ENCODE assay signal across 16 cellular contexts in the genomic region with DNA sequence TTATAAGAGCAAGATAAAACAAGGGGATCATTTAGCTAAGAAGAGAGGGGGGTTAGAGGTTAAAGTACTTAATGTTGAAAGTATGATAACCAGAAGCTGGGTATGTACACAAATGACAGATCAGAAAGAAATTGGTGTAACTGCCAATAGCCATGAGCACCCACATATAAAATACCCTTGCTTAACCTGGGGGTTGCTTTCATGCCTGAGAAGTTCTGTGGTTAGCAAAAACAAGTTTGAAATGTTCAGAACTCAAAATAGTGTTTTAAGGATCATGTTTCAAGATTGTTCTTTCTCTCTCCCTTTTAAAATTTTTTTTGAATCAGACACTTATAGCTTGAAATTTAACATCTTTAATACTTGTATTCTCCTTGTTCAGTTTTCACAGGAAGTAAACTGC.
A peak's percentile ranks its signal among the peaks of the same experiment; 100 is the strongest.
DNase-seq lines count a peak whose midpoint lies in the region; ATAC-seq, FAIRE-seq and TF ChIP-seq lines count a peak whose summit lies in the region.
"Had no signal": no experiment of that assay in that cellular context is flagged by ENCODE, and none has a peak within 500 bp of the region (broad histone marks: within the 10 kb centered on the region; RNA-seq: fewer than 3 reads in every experiment).

No MANE protein-coding gene starts in this region.

- DNase-seq in AG10803 (ENCODE audit: low read depth) (peak; percentile 34), GM12891 (ENCODE audit: insufficient read length, low spot score) (no peak), adipocyte (ENCODE audit: low read depth) (peak; percentile 62), glomerular visceral epithelial cell (ENCODE audit: extremely low spot score) (peak; percentile 17), sciatic nerve (ENCODE audit: low spot score) (no peak), NCI-H774 (lab: John Stamatoyannopoulos, UW) (no peak), MM.1S (no peak)
- no peak for DNase-seq in activated naive CD4-positive, alpha-beta T cell treated with Interleukin-2 at 50 U/mL for 16 hours
- DNase-seq: COR-L47, DMS153, IMR-90, Kasumi-1, NCI-H2029 treated with DMSO at 0.1 percent for 48 hours, NCI-H524, OCI-M1 had no signal

- H3K4me1 ChIP-seq in adipocyte (ENCODE audit: control insufficient read depth, insufficient read depth, low read length), result peaks cover 53% of the 10 kb centered on the region
- no peaks in the 10 kb centered on the region for H3K4me1 ChIP-seq in MM.1S (ENCODE audit: low read length)

- no peak for TF ChIP-seq CTCF in AG10803 (conservative IDR thresholded peaks at IDR 0.05; ENCODE audit: low read length)
- no peak for TF ChIP-seq CTCF in MM.1S (IDR thresholded peaks at IDR 0.05; ENCODE audit: low read length)

- no peak overlapping the region for H3K4me2 ChIP-seq in MM.1S (ENCODE audit: low read depth, low read length)

- H3K79me2 ChIP-seq in MM.1S (ENCODE audit: low read length), result no peaks in the 10 kb centered on the region

- intact Hi-C loops in sciatic nerve (cut with DNase I), result no loop called here

- no peak overlapping the region for H2AFZ ChIP-seq in MM.1S (ENCODE audit: low read length)

- TF ChIP-seq POLR2A in GM12891 (IDR thresholded peaks at IDR 0.05; ENCODE audit: low read depth, low read length), result no peak

- no peaks in the 10 kb centered on the region for H3K36me3 ChIP-seq in adipocyte (ENCODE audit: control insufficient read depth, insufficient read depth, low read length, severe bottlenecking)
- no peaks in the 10 kb centered on the region for H3K36me3 ChIP-seq in MM.1S (replicated peaks; ENCODE audit: insufficient read depth, low read length)
- H3K36me3 ChIP-seq: HAP-1 had no signal

- H3K27me3 ChIP-seq in adipocyte (replicated peaks; ENCODE audit: control insufficient read depth, insufficient read depth, low read length), result no peaks in the 10 kb centered on the region
- H3K27me3 ChIP-seq in MM.1S (replicated peaks; ENCODE audit: insufficient read depth, low read length), result no peaks in the 10 kb centered on the region

- FAIRE-seq in GM12891 (lab: Jason Lieb, UNC), result peak; percentile 45

- H4K20me1 ChIP-seq in MM.1S (ENCODE audit: insufficient read depth, low read length), result no peaks in the 10 kb centered on the region

- H3F3A ChIP-seq in MM.1S (ENCODE audit: insufficient read depth, low read length), result no peaks in the 10 kb centered on the region

- H3K27ac ChIP-seq in MM.1S (ENCODE audit: low read length), result no peak overlapping the region

- no peak overlapping the region for H3K4me3 ChIP-seq in AG10803 (ENCODE audit: low read length)
- H3K4me3 ChIP-seq in adipocyte (ENCODE audit: low read length), result no peak overlapping the region
- no peak overlapping the region for H3K4me3 ChIP-seq in MM.1S (ENCODE audit: low read length)
- H3K4me3 ChIP-seq: HAP-1 had no signal

- no peak overlapping the region for H3K9ac ChIP-seq in adipocyte (ENCODE audit: low read length)
- no peak overlapping the region for H3K9ac ChIP-seq in MM.1S (ENCODE audit: low read length)

- no peaks in the 10 kb centered on the region for H3K9me2 ChIP-seq in MM.1S (replicated peaks; ENCODE audit: insufficient read depth, low read length)

- H3K9me3 ChIP-seq in adipocyte (ENCODE audit: control insufficient read depth, low read length) (no peaks in the 10 kb centered on the region), MM.1S (replicated peaks; ENCODE audit: insufficient read depth, low read length) (no peaks in the 10 kb centered on the region)
- H3K9me3 ChIP-seq: HAP-1 had no signal

- ATAC-seq in sciatic nerve, result no peak

TF ChIP-seq in GM12891, 5 proteins besides CTCF, POLR2A, EP300 and RAD21:
- no peak for TF ChIP-seq TAF1 (IDR thresholded peaks at IDR 0.05; ENCODE audit: low read depth, low read length)
- TF ChIP-seq PAX5 (IDR thresholded peaks at IDR 0.05; ENCODE audit: insufficient read depth, low read length, severe bottlenecking), result no peak

Comparison
In these comparisons a context has a peak if more than half of its experiments do, and no peak if none do; other contexts are left out.
1. DNase-seq: peak in AG10803 (single experiment), adipocyte (single experiment) and glomerular visceral epithelial cell (single experiment); none in GM12891 (single experiment), sciatic nerve (single experiment), NCI-H774 (single experiment), MM.1S (single experiment) and activated naive CD4-positive, alpha-beta T cell treated with Interleukin-2 at 50 U/mL for 16 hours (single experiment).